ENCODE assay signal across 1 cellular context in genomic region chr1:47439151-47440051, GRCh38.
TF ChIP-seq lines count a peak whose summit lies in the region.

No MANE protein-coding gene starts in this region.

TF ChIP-seq in HepG2, 621 proteins besides CTCF, POLR2A, EP300 and RAD21:
- TF ChIP-seq ETS1 (CRISPR knock-in tag; IDR thresholded peaks at IDR 0.05) (no peak), NR2C2 (CRISPR knock-in tag; IDR thresholded peaks at IDR 0.05; ENCODE audit: borderline replicate concordance) (no peak), POLR2AphosphoS5 (IDR thresholded peaks at IDR 0.05; ENCODE audit: low read depth, low read length) (no peak), ZHX1 (CRISPR knock-in tag; IDR thresholded peaks at IDR 0.05; ENCODE audit: low read depth) (no peak), STAG1 (CRISPR knock-in tag; IDR thresholded peaks at IDR 0.05) (no peak), CHD4 (IDR thresholded peaks at IDR 0.05; ENCODE audit: borderline replicate concordance, low read length) (no peak), ZNF564 (CRISPR knock-in tag; IDR thresholded peaks at IDR 0.05) (no peak), HCFC1 (IDR thresholded peaks at IDR 0.05; ENCODE audit: low read depth, low read length) (no peak), IRF1 (CRISPR knock-in tag; IDR thresholded peaks at IDR 0.05; ENCODE audit: low read depth) (no peak), ZNF143 (CRISPR knock-in tag; IDR thresholded peaks at IDR 0.05) (no peak), FOXJ3 (CRISPR knock-in tag; IDR thresholded peaks at IDR 0.05; ENCODE audit: borderline replicate concordance) (no peak), KIAA2018 (CRISPR knock-in tag; IDR thresholded peaks at IDR 0.05; ENCODE audit: borderline replicate concordance) (no peak), AHDC1 (CRISPR knock-in tag; IDR thresholded peaks at IDR 0.05; ENCODE audit: borderline replicate concordance) (no peak), SETDB1 (CRISPR knock-in tag; IDR thresholded peaks at IDR 0.05; ENCODE audit: borderline replicate concordance) (no peak), ATAD3A (CRISPR knock-in tag; IDR thresholded peaks at IDR 0.05) (no peak), ELF3 (CRISPR knock-in tag; IDR thresholded peaks at IDR 0.05) (no peak)
